1 cellular context compared by ENCODE assay signal in genomic region chr7:5494683-5495561, GRCh38.
TF ChIP-seq lines count a peak whose summit lies in the region.

No MANE protein-coding gene starts in this region.

TF ChIP-seq in IMR-90, 13 proteins besides CTCF, POLR2A, EP300 and RAD21 (continued from another document):
- no peak for TF ChIP-seq NFE2L2 (IDR thresholded peaks at IDR 0.05; ENCODE audit: low read depth, low read length)
- no peak for TF ChIP-seq MAFK (IDR thresholded peaks at IDR 0.05; ENCODE audit: low read depth, low read length)
- TF ChIP-seq BHLHE40 (IDR thresholded peaks at IDR 0.05; ENCODE audit: low read depth, low read length), result no peak
- no peak for TF ChIP-seq RFX5 (IDR thresholded peaks at IDR 0.05; ENCODE audit: low read depth, low read length)
- TF ChIP-seq SMC3 (IDR thresholded peaks at IDR 0.05; ENCODE audit: low read depth, low read length), result peak; percentile 84
- peak; percentile 59 for TF ChIP-seq CEBPB (IDR thresholded peaks at IDR 0.05; ENCODE audit: low read depth, low read length)
- TF ChIP-seq USF2 (IDR thresholded peaks at IDR 0.05; ENCODE audit: low read depth, low read length), result no peak
- TF ChIP-seq ELK1 (IDR thresholded peaks at IDR 0.05; ENCODE audit: borderline replicate concordance, low read depth, low read length), result no peak
- TF ChIP-seq RCOR1 (IDR thresholded peaks at IDR 0.05; ENCODE audit: insufficient replicate concordance, low read length), result no peak
- no peak for TF ChIP-seq MXI1 (IDR thresholded peaks at IDR 0.05; ENCODE audit: borderline replicate concordance, low read depth, low read length)
- TF ChIP-seq MAZ (IDR thresholded peaks at IDR 0.05; ENCODE audit: borderline replicate concordance, low read depth, low read length), result peak; percentile 41; the same call in 1 of the 2 replicates
